In the genomic region with DNA sequence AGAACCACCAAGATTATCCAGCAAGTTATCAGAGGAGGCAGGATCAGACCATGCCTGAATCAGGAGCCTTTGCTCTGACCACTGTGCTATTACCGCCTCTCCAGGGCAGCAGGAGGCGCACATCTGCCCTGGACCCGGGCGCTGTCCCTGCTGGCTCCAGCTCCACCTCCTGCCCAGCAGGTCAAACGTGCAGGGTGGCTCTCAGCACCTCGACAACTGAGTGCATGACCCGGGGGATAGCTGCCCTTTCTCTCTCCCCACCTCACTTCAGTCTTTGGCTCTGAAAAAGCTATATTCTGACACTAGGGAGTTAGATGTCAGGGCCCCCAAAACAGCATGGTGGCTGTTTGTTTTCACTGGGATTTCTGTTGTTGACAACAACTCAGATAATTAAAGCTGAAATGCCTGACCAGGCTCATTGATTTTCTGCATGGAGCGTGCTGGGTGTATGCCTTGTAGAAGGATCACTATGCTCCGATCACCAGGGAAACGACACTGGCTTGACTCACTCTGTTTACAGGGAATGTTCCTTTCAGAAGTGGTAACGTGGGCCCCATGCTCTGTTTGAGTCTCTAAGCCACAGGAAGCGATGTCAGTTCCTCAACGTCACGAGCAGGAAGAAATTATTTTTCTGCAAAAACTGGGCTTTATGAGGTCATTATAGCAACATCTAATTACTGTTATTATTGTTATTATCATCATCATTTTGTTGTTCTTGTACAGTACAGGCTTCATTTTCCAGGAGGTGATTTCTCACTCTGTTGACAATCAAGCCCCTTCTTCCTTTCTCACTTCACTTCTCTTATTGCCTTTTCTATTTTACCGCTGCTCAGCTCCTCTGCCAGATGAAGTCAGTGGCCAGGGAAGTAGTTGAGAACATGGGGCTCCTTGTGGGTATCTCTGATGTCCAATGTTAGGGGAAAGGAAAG, we compare ENCODE assay signal across 1 cellular context.
TF ChIP-seq lines count a peak whose summit lies in the region.

No MANE protein-coding gene starts in this region.

TF ChIP-seq in GM23338, 12 proteins besides CTCF, POLR2A, EP300 and RAD21 (continued from another document):
- TF ChIP-seq, protein P1, sequence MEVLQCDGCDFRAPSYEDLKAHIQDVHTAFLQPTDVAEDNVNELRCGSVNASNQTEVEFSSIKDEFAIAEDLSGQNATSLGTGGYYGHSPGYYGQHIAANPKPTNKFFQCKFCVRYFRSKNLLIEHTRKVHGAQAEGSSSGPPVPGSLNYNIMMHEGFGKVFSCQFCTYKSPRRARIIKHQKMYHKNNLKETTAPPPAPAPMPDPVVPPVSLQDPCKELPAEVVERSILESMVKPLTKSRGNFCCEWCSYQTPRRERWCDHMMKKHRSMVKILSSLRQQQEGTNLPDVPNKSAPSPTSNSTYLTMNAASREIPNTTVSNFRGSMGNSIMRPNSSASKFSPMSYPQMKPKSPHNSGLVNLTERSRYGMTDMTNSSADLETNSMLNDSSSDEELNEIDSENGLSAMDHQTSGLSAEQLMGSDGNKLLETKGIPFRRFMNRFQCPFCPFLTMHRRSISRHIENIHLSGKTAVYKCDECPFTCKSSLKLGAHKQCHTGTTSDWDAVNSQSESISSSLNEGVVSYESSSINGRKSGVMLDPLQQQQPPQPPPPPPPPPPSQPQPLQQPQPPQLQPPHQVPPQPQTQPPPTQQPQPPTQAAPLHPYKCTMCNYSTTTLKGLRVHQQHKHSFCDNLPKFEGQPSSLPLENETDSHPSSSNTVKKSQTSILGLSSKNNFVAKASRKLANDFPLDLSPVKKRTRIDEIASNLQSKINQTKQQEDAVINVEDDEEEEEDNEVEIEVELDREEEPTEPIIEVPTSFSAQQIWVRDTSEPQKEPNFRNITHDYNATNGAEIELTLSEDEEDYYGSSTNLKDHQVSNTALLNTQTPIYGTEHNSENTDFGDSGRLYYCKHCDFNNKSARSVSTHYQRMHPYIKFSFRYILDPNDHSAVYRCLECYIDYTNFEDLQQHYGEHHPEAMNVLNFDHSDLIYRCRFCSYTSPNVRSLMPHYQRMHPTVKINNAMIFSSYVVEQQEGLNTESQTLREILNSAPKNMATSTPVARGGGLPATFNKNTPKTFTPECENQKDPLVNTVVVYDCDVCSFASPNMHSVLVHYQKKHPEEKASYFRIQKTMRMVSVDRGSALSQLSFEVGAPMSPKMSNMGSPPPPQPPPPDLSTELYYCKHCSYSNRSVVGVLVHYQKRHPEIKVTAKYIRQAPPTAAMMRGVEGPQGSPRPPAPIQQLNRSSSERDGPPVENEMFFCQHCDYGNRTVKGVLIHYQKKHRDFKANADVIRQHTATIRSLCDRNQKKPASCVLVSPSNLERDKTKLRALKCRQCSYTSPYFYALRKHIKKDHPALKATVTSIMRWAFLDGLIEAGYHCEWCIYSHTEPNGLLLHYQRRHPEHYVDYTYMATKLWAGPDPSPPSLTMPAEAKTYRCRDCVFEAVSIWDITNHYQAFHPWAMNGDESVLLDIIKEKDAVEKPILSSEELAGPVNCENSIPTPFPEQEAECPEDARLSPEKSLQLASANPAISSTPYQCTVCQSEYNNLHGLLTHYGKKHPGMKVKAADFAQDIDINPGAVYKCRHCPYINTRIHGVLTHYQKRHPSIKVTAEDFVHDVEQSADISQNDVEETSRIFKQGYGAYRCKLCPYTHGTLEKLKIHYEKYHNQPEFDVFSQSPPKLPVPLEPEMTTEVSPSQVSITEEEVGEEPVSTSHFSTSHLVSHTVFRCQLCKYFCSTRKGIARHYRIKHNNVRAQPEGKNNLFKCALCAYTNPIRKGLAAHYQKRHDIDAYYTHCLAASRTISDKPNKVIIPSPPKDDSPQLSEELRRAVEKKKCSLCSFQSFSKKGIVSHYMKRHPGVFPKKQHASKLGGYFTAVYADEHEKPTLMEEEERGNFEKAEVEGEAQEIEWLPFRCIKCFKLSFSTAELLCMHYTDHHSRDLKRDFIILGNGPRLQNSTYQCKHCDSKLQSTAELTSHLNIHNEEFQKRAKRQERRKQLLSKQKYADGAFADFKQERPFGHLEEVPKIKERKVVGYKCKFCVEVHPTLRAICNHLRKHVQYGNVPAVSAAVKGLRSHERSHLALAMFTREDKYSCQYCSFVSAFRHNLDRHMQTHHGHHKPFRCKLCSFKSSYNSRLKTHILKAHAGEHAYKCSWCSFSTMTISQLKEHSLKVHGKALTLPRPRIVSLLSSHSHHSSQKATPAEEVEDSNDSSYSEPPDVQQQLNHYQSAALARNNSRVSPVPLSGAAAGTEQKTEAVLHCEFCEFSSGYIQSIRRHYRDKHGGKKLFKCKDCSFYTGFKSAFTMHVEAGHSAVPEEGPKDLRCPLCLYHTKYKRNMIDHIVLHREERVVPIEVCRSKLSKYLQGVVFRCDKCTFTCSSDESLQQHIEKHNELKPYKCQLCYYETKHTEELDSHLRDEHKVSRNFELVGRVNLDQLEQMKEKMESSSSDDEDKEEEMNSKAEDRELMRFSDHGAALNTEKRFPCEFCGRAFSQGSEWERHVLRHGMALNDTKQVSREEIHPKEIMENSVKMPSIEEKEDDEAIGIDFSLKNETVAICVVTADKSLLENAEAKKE (CRISPR knock-in tag; IDR thresholded peaks at IDR 0.05): no peak
- TF ChIP-seq, protein P2, sequence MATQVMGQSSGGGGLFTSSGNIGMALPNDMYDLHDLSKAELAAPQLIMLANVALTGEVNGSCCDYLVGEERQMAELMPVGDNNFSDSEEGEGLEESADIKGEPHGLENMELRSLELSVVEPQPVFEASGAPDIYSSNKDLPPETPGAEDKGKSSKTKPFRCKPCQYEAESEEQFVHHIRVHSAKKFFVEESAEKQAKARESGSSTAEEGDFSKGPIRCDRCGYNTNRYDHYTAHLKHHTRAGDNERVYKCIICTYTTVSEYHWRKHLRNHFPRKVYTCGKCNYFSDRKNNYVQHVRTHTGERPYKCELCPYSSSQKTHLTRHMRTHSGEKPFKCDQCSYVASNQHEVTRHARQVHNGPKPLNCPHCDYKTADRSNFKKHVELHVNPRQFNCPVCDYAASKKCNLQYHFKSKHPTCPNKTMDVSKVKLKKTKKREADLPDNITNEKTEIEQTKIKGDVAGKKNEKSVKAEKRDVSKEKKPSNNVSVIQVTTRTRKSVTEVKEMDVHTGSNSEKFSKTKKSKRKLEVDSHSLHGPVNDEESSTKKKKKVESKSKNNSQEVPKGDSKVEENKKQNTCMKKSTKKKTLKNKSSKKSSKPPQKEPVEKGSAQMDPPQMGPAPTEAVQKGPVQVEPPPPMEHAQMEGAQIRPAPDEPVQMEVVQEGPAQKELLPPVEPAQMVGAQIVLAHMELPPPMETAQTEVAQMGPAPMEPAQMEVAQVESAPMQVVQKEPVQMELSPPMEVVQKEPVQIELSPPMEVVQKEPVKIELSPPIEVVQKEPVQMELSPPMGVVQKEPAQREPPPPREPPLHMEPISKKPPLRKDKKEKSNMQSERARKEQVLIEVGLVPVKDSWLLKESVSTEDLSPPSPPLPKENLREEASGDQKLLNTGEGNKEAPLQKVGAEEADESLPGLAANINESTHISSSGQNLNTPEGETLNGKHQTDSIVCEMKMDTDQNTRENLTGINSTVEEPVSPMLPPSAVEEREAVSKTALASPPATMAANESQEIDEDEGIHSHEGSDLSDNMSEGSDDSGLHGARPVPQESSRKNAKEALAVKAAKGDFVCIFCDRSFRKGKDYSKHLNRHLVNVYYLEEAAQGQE (IDR thresholded peaks at IDR 0.05; ENCODE audit: unreplicated experiment): no peak
- no peak for TF ChIP-seq EZH2 (IDR thresholded peaks at IDR 0.05; ENCODE audit: low read depth, unreplicated experiment)
- TF ChIP-seq ZNF114 (CRISPR knock-in tag; IDR thresholded peaks at IDR 0.05): no peak
- TF ChIP-seq ZNF331 (CRISPR knock-in tag; IDR thresholded peaks at IDR 0.05; ENCODE audit: low read depth): no peak
- TF ChIP-seq EZH2phosphoT487 (IDR thresholded peaks at IDR 0.05; ENCODE audit: unreplicated experiment): no peak
